14 cellular contexts compared by ENCODE assay signal in the genomic region with DNA sequence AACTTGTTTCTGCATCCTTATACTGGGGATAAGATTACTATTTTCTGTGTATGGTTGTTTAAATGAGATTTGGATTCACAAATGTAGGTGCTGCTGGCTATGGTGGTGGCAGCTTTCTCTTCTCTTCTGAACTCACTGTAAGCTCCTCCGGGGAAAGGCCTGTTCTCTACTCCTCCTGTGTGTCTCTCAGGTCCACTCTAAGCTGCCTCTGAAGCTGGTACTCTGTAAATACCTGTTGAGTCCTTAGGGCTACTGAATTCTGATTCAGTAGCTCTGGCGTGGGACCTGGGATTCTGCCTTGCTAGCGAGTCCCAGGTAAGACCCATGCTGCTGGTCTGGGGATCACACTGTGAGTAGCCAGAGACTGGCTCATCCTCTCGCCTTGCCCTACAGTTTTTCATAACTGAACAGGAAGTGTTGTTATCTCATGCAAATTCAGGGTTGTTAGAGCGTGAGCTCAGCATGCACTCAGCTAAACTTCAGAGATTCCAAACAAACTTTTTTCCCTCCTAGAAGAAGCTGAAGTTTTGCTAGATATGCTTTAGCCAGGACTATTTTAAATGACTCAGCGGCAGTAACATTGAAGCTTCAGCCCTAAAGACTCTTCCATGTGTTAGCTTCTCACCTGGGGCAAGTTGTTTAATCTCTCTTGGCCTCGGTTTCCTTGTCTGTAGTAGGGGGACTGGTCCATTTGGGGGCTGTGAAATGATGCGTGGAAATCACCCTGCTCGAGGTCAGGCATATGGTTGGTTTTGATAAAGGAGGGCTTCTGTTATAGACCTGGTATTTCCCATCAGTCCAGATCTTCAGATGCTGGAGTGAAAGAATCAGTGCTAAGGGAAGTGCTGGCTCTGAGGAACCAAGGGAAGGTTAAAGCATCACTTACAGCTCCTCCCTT.
DNase-seq lines count a peak whose midpoint lies in the region; ATAC-seq, FAIRE-seq and TF ChIP-seq lines count a peak whose summit lies in the region.
"Had no signal": no experiment of that assay in that cellular context is flagged by ENCODE, and none has a peak within 500 bp of the region (broad histone marks: within the 10 kb centered on the region; RNA-seq: fewer than 3 reads in every experiment).

No MANE protein-coding gene starts in this region.

- TF ChIP-seq POLR2A in body of pancreas (IDR thresholded peaks at IDR 0.05) = no peak
- TF ChIP-seq POLR2A in stomach (IDR thresholded peaks at IDR 0.05) = no peak

- peak overlapping the region in 3 of 4 donors; percentile 15 to 73 (median 60) for H3K27ac ChIP-seq in body of pancreas
- peak overlapping the region in 4 of 5 donors; percentile 58 to 70 (median 64) for H3K27ac ChIP-seq in stomach

- no peaks in the 10 kb centered on the region for H3K27me3 ChIP-seq in body of pancreas
- no peaks in the 10 kb centered on the region for H3K27me3 ChIP-seq in stomach

- H3K9me3 ChIP-seq in body of pancreas = no peaks in the 10 kb centered on the region
- no peaks in the 10 kb centered on the region for H3K9me3 ChIP-seq in stomach

- intact Hi-C loops in body of pancreas (cut with DNase I) (no loop called here), stomach (cut with DNase I; ENCODE audit: low total_unique reads) (no loop called here)

- peak; percentile 34 for DNase-seq in GM19239 (ENCODE audit: insufficient read length, low spot score)
- peak in 2 of 4 donors; percentile 26 to 27 for DNase-seq in body of pancreas
- peak; percentile 34 for DNase-seq in stomach
- no peak for DNase-seq in activated T-cell treated with anti-CD3 and anti-CD28 coated beads for 4 hours
- DNase-seq in middle frontal gyrus (ENCODE audit: extremely low spot score, low spot score) = no peak
- no peak for DNase-seq in HUDEP-2 (lab: John Stamatoyannopoulos, UW; ENCODE audit: unreplicated experiment in 76 of 76)
- DNase-seq: activated CD4-positive, CD25-positive, alpha-beta regulatory T cell; activated naive CD4-positive, alpha-beta T cell; dermis blood vessel endothelial cell; hypothalamus; NCI-H1105 treated with DMSO at 0.1 percent for 48 hours; stimulated activated CD4-positive, alpha-beta T cell treated with anti-CD3 and anti-CD28 coated beads, Interleukin-15, amount 100 ng/mL, for 24 hours had no signal

- 71 to 73% methylated on average over 7 to 9 of the region's 9 CpGs for WGBS in body of pancreas, 2 donors
- 62 to 73% (median 65%) methylated on average over 7 to 9 of the region's 9 CpGs for WGBS in stomach, 5 donors

- FAIRE-seq in GM19239 (lab: Jason Lieb, UNC) = peak; percentile 73

- H3K4me3 ChIP-seq in body of pancreas (no peak overlapping the region), stomach (no peak overlapping the region)

- H3K4me1 ChIP-seq in body of pancreas (peaks cover 48% of the 10 kb centered on the region), stomach (peaks cover 15 to 21% (median 18%) of the 10 kb centered on the region in 4 donors)

- no peaks in the 10 kb centered on the region for H3K36me3 ChIP-seq in body of pancreas (replicated peaks in 1 of 2; ENCODE audit: insufficient read depth in 1 of 2, low read depth in 2 of 2)
- no peaks in the 10 kb centered on the region for H3K36me3 ChIP-seq in stomach

- peak; percentile 76 for ATAC-seq in HG03175 (IDR thresholded peaks at IDR 0.05; ENCODE audit: unreplicated experiment)
- peak; percentile 43 for ATAC-seq in body of pancreas
- ATAC-seq in HG02571 (IDR thresholded peaks at IDR 0.05; ENCODE audit: unreplicated experiment) = no peak

- TF ChIP-seq EP300 in stomach (IDR thresholded peaks at IDR 0.05) = no peak

- TF ChIP-seq CTCF in body of pancreas (IDR thresholded peaks at IDR 0.05) (no peak), stomach (IDR thresholded peaks at IDR 0.05) (no peak)

Comparison
In these comparisons a context has a peak if more than half of its experiments do, and no peak if none do; other contexts are left out.
1. DNase-seq: peak in GM19239 (single experiment) and stomach (single experiment); none in activated T-cell treated with anti-CD3 and anti-CD28 coated beads for 4 hours (single experiment), middle frontal gyrus (single experiment) and HUDEP-2 (0 of 76).